ENCODE assay signal across 16 cellular contexts in the genomic region with DNA sequence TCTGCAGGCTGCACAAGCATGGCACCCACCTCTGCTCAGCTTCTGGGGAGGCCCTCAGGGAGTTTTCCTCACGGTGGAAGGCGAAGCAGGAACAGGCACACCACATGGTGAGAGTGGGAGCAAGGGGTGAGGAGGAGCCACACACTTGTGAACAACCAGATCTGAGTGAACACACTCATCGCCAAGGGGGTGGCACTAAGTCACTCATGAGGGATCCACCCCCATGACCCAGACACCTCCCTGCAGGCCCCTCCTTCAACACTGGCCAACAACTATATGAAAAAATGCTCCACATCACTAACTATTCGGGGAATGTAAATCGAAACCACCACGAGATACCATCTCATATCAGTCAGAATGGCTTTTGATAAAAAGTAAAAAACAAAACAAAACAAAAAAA. TPM values are rescaled to one million over a fixed set of nuclear protein-coding genes. Genes with fewer than 3 reads are reported as not detected.
"Had no signal": no experiment of that assay in that cellular context is flagged by ENCODE, and none has a peak within 500 bp of the region (broad histone marks: within the 10 kb centered on the region; RNA-seq: fewer than 3 reads in every experiment).

No MANE protein-coding gene starts in this region.

- H3K9me3 ChIP-seq: gastrocnemius medialis, left ventricle myocardium inferior, sigmoid colon, tibial nerve, uterus had no signal

- H3K4me3 ChIP-seq: gastrocnemius medialis, left ventricle myocardium inferior, sigmoid colon, tibial nerve, uterus had no signal

- H3K27me3 ChIP-seq: uterus had no signal

- H3K27ac ChIP-seq: gastrocnemius medialis, left ventricle myocardium inferior, sigmoid colon, tibial nerve, uterus had no signal

- H3K36me3 ChIP-seq: gastrocnemius medialis, left ventricle myocardium inferior, sigmoid colon, tibial nerve, uterus had no signal

- H3K4me1 ChIP-seq: gastrocnemius medialis, sigmoid colon, tibial nerve, uterus had no signal

- DNase-seq: activated CD4-positive, alpha-beta memory T cell treated with anti-CD3 and anti-CD28 coated beads for 36 hours; activated naive CD4-positive, alpha-beta T cell treated with anti-CD3 and anti-CD28 coated beads, Interleukin-2, amount 10 ng/mL, durations not matched to agents 7 days and 5 days; activated T-cell treated with anti-CD3 and anti-CD28 coated beads, Interleukin-2, amount 50 U/mL, for 1 hour; erythroblast; gastrocnemius medialis; left ventricle myocardium inferior; mammary epithelial cell; midbrain; sigmoid colon; stimulated activated CD8-positive, alpha-beta memory T cell treated with anti-CD3 and anti-CD28 coated beads, Interleukin-4, amount 100 ng/mL, for 48 hours; uterus had no signal

RNA-seq across cellular contexts. Expression of gene KRTAP5-2, which starts 0.7 kb away (rescaled TPM):
- total RNA-seq: activated CD4-positive, alpha-beta memory T cell treated with anti-CD3 and anti-CD28 coated beads for 36 hours; activated T-helper 17 cell treated with anti-CD3 and anti-CD28 coated beads, Interleukin-2, amount 50 U/mL, for 72 hours; astrocyte; gastrocnemius medialis; kidney epithelial cell; left ventricle myocardium inferior; mammary epithelial cell; renal cortical epithelial cell; sigmoid colon; tibial nerve; uterus had no signal
- polyA plus RNA-seq: mammary epithelial cell had no signal

RNA-seq across cellular contexts. Expression of gene KRTAP5-3, which starts 9.4 kb away (rescaled TPM):
- total RNA-seq: activated CD4-positive, alpha-beta memory T cell treated with anti-CD3 and anti-CD28 coated beads for 36 hours; activated T-helper 17 cell treated with anti-CD3 and anti-CD28 coated beads, Interleukin-2, amount 50 U/mL, for 72 hours; astrocyte; gastrocnemius medialis; kidney epithelial cell; left ventricle myocardium inferior; mammary epithelial cell; renal cortical epithelial cell; sigmoid colon; tibial nerve; uterus had no signal
- polyA plus RNA-seq: mammary epithelial cell, sigmoid colon had no signal

RNA-seq across cellular contexts. Expression of gene KRTAP5-1, which starts 13.7 kb away (rescaled TPM):
- total RNA-seq: activated CD4-positive, alpha-beta memory T cell treated with anti-CD3 and anti-CD28 coated beads for 36 hours; activated T-helper 17 cell treated with anti-CD3 and anti-CD28 coated beads, Interleukin-2, amount 50 U/mL, for 72 hours; astrocyte; gastrocnemius medialis; kidney epithelial cell; left ventricle myocardium inferior; mammary epithelial cell; renal cortical epithelial cell; sigmoid colon; tibial nerve; uterus had no signal
- polyA plus RNA-seq: mammary epithelial cell, sigmoid colon had no signal

RNA-seq across cellular contexts. Expression of gene KRTAP5-4, which starts 23.1 kb away (rescaled TPM):
- total RNA-seq: activated CD4-positive, alpha-beta memory T cell treated with anti-CD3 and anti-CD28 coated beads for 36 hours; activated T-helper 17 cell treated with anti-CD3 and anti-CD28 coated beads, Interleukin-2, amount 50 U/mL, for 72 hours; astrocyte; gastrocnemius medialis; kidney epithelial cell; left ventricle myocardium inferior; mammary epithelial cell; renal cortical epithelial cell; sigmoid colon; tibial nerve; uterus had no signal
- polyA plus RNA-seq: mammary epithelial cell, sigmoid colon had no signal
